1 cellular context compared by ENCODE assay signal in the genomic region with DNA sequence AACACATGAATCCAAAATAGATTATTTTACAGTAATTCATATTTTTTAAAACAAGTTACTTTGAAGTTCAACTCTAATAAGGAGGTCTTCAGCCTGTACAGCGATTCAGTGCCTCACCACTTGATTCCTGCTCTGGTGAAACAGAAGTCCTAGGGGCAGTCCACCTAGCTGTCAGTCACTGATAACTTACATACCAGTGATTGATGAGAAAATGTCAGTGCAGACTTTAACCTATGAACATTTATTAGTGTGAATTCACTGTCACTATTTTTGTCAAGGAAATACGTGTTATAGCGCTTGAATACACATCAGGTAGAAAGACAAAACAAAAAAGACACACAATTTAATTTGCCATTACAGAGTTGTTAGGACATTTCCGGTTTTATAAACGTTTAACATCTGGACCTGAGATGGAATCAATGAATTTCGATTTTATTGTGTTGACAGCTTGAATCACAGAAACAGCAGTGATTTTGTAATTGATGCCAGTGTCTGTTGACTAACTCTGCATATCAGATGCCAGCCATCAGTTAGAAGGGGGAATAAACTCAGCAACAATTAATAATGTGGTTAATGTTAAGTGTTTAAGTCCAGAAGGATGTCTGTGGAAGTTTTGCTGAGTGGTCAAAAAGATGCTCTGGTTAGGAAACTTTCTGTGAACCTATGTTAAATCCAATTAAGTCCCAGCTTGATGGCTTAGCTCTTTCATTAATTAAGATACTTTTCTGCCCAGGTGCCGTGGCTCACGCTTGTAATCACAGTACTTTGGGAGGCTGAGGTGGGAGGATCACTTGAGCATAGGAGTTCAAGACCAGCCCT.
TF ChIP-seq lines count a peak whose summit lies in the region.

No MANE protein-coding gene starts in this region.

TF ChIP-seq in K562, 482 proteins besides CTCF, POLR2A, EP300 and RAD21:
- peak; percentile 69 for TF ChIP-seq C11orf30 (IDR thresholded peaks at IDR 0.05; ENCODE audit: low read depth)
- peak; percentile 59 for TF ChIP-seq MAFF (IDR thresholded peaks at IDR 0.05; ENCODE audit: low read length)
- TF ChIP-seq, protein P1, sequence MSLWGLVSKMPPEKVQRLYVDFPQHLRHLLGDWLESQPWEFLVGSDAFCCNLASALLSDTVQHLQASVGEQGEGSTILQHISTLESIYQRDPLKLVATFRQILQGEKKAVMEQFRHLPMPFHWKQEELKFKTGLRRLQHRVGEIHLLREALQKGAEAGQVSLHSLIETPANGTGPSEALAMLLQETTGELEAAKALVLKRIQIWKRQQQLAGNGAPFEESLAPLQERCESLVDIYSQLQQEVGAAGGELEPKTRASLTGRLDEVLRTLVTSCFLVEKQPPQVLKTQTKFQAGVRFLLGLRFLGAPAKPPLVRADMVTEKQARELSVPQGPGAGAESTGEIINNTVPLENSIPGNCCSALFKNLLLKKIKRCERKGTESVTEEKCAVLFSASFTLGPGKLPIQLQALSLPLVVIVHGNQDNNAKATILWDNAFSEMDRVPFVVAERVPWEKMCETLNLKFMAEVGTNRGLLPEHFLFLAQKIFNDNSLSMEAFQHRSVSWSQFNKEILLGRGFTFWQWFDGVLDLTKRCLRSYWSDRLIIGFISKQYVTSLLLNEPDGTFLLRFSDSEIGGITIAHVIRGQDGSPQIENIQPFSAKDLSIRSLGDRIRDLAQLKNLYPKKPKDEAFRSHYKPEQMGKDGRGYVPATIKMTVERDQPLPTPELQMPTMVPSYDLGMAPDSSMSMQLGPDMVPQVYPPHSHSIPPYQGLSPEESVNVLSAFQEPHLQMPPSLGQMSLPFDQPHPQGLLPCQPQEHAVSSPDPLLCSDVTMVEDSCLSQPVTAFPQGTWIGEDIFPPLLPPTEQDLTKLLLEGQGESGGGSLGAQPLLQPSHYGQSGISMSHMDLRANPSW (CRISPR knock-in tag; IDR thresholded peaks at IDR 0.05), result no peak
- TF ChIP-seq ZNF717 (CRISPR knock-in tag; IDR thresholded peaks at IDR 0.05), result no peak
- TF ChIP-seq MEIS2 (IDR thresholded peaks at IDR 0.05; ENCODE audit: partially characterized antibody), result peak; percentile 84
- TF ChIP-seq ZNF217 (CRISPR knock-in tag; IDR thresholded peaks at IDR 0.05), result no peak
- no peak for TF ChIP-seq SIX5 (IDR thresholded peaks at IDR 0.05; ENCODE audit: borderline replicate concordance in 1 of 2, insufficient read depth in 1 of 2, low read depth in 1 of 2, low read length in 2 of 2)
- TF ChIP-seq MAFG (tag; conservative IDR thresholded peaks at IDR 0.05), result peak; percentile 81
- TF ChIP-seq, protein P2, sequence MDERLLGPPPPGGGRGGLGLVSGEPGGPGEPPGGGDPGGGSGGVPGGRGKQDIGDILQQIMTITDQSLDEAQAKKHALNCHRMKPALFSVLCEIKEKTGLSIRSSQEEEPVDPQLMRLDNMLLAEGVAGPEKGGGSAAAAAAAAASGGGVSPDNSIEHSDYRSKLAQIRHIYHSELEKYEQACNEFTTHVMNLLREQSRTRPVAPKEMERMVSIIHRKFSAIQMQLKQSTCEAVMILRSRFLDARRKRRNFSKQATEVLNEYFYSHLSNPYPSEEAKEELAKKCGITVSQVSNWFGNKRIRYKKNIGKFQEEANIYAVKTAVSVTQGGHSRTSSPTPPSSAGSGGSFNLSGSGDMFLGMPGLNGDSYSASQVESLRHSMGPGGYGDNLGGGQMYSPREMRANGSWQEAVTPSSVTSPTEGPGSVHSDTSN (CRISPR knock-in tag; IDR thresholded peaks at IDR 0.05; ENCODE audit: low read depth), result 0 out of 2 replicates have a peak, but pooled peaks have one; percentile 30
- TF ChIP-seq, protein P2 (tag; conservative IDR thresholded peaks at IDR 0.05; ENCODE audit: low read depth), result peak; percentile 76
- no peak for TF ChIP-seq ZEB2 (IDR thresholded peaks at IDR 0.05)
- TF ChIP-seq MAFK (IDR thresholded peaks at IDR 0.05; ENCODE audit: low read length), result peak; percentile 48; the same call in 1 of the 2 replicates
- TF ChIP-seq, protein P3, sequence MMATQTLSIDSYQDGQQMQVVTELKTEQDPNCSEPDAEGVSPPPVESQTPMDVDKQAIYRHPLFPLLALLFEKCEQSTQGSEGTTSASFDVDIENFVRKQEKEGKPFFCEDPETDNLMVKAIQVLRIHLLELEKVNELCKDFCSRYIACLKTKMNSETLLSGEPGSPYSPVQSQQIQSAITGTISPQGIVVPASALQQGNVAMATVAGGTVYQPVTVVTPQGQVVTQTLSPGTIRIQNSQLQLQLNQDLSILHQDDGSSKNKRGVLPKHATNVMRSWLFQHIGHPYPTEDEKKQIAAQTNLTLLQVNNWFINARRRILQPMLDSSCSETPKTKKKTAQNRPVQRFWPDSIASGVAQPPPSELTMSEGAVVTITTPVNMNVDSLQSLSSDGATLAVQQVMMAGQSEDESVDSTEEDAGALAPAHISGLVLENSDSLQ (IDR thresholded peaks at IDR 0.05), result peak; percentile 93
- TF ChIP-seq, protein P4, sequence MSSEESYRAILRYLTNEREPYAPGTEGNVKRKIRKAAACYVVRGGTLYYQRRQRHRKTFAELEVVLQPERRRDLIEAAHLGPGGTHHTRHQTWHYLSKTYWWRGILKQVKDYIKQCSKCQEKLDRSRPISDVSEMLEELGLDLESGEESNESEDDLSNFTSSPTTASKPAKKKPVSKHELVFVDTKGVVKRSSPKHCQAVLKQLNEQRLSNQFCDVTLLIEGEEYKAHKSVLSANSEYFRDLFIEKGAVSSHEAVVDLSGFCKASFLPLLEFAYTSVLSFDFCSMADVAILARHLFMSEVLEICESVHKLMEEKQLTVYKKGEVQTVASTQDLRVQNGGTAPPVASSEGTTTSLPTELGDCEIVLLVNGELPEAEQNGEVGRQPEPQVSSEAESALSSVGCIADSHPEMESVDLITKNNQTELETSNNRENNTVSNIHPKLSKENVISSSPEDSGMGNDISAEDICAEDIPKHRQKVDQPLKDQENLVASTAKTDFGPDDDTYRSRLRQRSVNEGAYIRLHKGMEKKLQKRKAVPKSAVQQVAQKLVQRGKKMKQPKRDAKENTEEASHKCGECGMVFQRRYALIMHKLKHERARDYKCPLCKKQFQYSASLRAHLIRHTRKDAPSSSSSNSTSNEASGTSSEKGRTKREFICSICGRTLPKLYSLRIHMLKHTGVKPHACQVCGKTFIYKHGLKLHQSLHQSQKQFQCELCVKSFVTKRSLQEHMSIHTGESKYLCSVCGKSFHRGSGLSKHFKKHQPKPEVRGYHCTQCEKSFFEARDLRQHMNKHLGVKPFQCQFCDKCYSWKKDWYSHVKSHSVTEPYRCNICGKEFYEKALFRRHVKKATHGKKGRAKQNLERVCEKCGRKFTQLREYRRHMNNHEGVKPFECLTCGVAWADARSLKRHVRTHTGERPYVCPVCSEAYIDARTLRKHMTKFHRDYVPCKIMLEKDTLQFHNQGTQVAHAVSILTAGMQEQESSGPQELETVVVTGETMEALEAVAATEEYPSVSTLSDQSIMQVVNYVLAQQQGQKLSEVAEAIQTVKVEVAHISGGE (CRISPR knock-in tag; IDR thresholded peaks at IDR 0.05), result no peak
- TF ChIP-seq ZNF316 (IDR thresholded peaks at IDR 0.05), result peak; percentile 85
- TF ChIP-seq PML (IDR thresholded peaks at IDR 0.05; ENCODE audit: low read length), result no peak
- TF ChIP-seq NUFIP1 (IDR thresholded peaks at IDR 0.05; ENCODE audit: partially characterized antibody), result no peak
TF ChIP-seq in K562: peak in this region for 8.
